1 cellular context compared by ENCODE assay signal in genomic region chr5:57366744-57367143, GRCh38.
TF ChIP-seq lines count a peak whose summit lies in the region.

No MANE protein-coding gene starts in this region.

TF ChIP-seq in SK-N-SH, 30 proteins besides CTCF, POLR2A, EP300 and RAD21 (continued from another document):
- TF ChIP-seq ZBTB33 (IDR thresholded peaks at IDR 0.05; ENCODE audit: borderline replicate concordance, low read depth) (no peak), SMC3 (IDR thresholded peaks at IDR 0.05; ENCODE audit: low read depth, low read length) (no peak), EZH2phosphoT487 (IDR thresholded peaks at IDR 0.05; ENCODE audit: borderline replicate concordance, low read depth) (no peak), JUND (IDR thresholded peaks at IDR 0.05) (no peak)
